In genomic region chr16:23869052-23869451, GRCh38 we compare ENCODE assay signal across 15 cellular contexts. TPM values are rescaled to one million over a fixed set of nuclear protein-coding genes. Genes with fewer than 3 reads are reported as not detected.
A peak's percentile ranks its signal among the peaks of the same experiment; 100 is the strongest.
DNase-seq lines count a peak whose midpoint lies in the region; ATAC-seq and TF ChIP-seq lines count a peak whose summit lies in the region.
"Had no signal": no experiment of that assay in that cellular context is flagged by ENCODE, and none has a peak within 500 bp of the region (broad histone marks: within the 10 kb centered on the region; RNA-seq: fewer than 3 reads in every experiment).

No MANE protein-coding gene starts in this region.

- POLR2A ChIA-PET in CD8-positive, alpha-beta memory T cell (lab: Charles Lee): interaction anchor here (0.6 kb wide), 1 partner anchor 46 kb away, joined by 3 read pairs; no protein-coding TSS in a partner anchor

- H3K36me3 Mint-ChIP-seq in CD8-positive, alpha-beta memory T cell: peaks cover 0 to 18% (median 2%) of the 10 kb centered on the region in 3 donors
- peaks cover 0 to 8% of the 10 kb centered on the region in 2 donors for H3K36me3 Mint-ChIP-seq in activated T-cell treated with anti-CD3 and anti-CD28 coated beads, Interleukin-2, amount 50 U/mL, for 72 hours (ENCODE audit: insufficient read depth in 2 of 2)
- H3K36me3 Mint-ChIP-seq in natural killer cell: no peaks in the 10 kb centered on the region

- peak overlapping the region in 5 of 7 donors; percentile 27 to 74 (median 48) for H3K4me3 Mint-ChIP-seq in CD8-positive, alpha-beta memory T cell
- peak overlapping the region; percentile 34 to 51 for H3K4me3 Mint-ChIP-seq in activated T-cell treated with anti-CD3 and anti-CD28 coated beads, Interleukin-2, amount 50 U/mL, for 72 hours
- peak overlapping the region; percentile 55 for H3K4me3 Mint-ChIP-seq in natural killer cell

- ATAC-seq in activated T-cell treated with anti-CD3 and anti-CD28 coated beads, Interleukin-2, amount 50 U/mL, for 72 hours (replicated peaks in 1 of 2): peak; percentile 90 to 92
- ATAC-seq in natural killer cell (peak; percentile 85 to 98 (median 90)), GM18867 (IDR thresholded peaks at IDR 0.05; ENCODE audit: unreplicated experiment) (no peak), psoas muscle (no peak), GM18873 (IDR thresholded peaks at IDR 0.05; ENCODE audit: low FRiP score, unreplicated experiment) (no peak)
- ATAC-seq: lower lobe of right lung had no signal

- no peak overlapping the region for H3K4me3 ChIP-seq in CD8-positive, alpha-beta memory T cell (ENCODE audit: low read length)
- no peak overlapping the region for H3K4me3 ChIP-seq in psoas muscle
- H3K4me3 ChIP-seq: lower lobe of right lung, thoracic aorta had no signal

- peak overlapping the region; percentile 1 to 55 (median 40) for H3K27ac Mint-ChIP-seq in CD8-positive, alpha-beta memory T cell
- H3K27ac Mint-ChIP-seq in activated T-cell treated with anti-CD3 and anti-CD28 coated beads, Interleukin-2, amount 50 U/mL, for 72 hours: peak overlapping the region; percentile 93
- peak overlapping the region; percentile 75 to 76 for H3K27ac Mint-ChIP-seq in natural killer cell

- peaks cover 62% of the 10 kb centered on the region for H3K4me1 ChIP-seq in CD8-positive, alpha-beta memory T cell (ENCODE audit: insufficient read depth, low read length)
- no peaks in the 10 kb centered on the region for H3K4me1 ChIP-seq in psoas muscle

- TF ChIP-seq CTCF in natural killer cell (IDR thresholded peaks at IDR 0.05) (no peak), psoas muscle (IDR thresholded peaks at IDR 0.05) (no peak)

- H3K4me1 Mint-ChIP-seq in CD8-positive, alpha-beta memory T cell: peaks cover 68 to 92% (median 91%) of the 10 kb centered on the region in 3 donors
- H3K4me1 Mint-ChIP-seq in activated T-cell treated with anti-CD3 and anti-CD28 coated beads, Interleukin-2, amount 50 U/mL, for 72 hours (ENCODE audit: low read depth): peaks cover 81% of the 10 kb centered on the region
- peaks cover 81 to 89% of the 10 kb centered on the region in 2 donors for H3K4me1 Mint-ChIP-seq in natural killer cell

- no peaks in the 10 kb centered on the region for H3K27me3 Mint-ChIP-seq in CD8-positive, alpha-beta memory T cell
- H3K27me3 Mint-ChIP-seq in activated T-cell treated with anti-CD3 and anti-CD28 coated beads, Interleukin-2, amount 50 U/mL, for 72 hours (ENCODE audit: low read depth): no peaks in the 10 kb centered on the region
- no peaks in the 10 kb centered on the region for H3K27me3 Mint-ChIP-seq in natural killer cell (ENCODE audit: low read depth in 2 of 2)

- WGBS in psoas muscle, 3 donors: 50 to 71% (median 51%) methylated on average over 5 of the region's 5 CpGs

- no peaks in the 10 kb centered on the region for H3K27me3 ChIP-seq in CD8-positive, alpha-beta memory T cell (ENCODE audit: insufficient read depth, low read length, poor library complexity, severe bottlenecking)
- peaks cover 0 to under 1% (median 0%) of the 10 kb centered on the region in 3 donors for H3K27me3 ChIP-seq in psoas muscle (ENCODE audit: insufficient read depth in 3 of 3, low read length in 2 of 3)

- DNase-seq in CD8-positive, alpha-beta memory T cell: peak in 2 of 5 donors; percentile 51 to 52
- DNase-seq in KBM-7 (peak; percentile 54), natural killer cell (peak; percentile 42), T-helper 9 cell (no peak), psoas muscle (no peak)
- peak; percentile 37 to 48 for DNase-seq in activated T-cell treated with anti-CD3 and anti-CD28 coated beads, Interleukin-2, amount 50 U/mL, for 72 hours
- DNase-seq: anterior cingulate cortex, dermis blood vessel endothelial cell, GDM1, HCEC 1CT, lower lobe of right lung, NCI-H2227 treated with DMSO at 0.1 percent for 48 hours had no signal

- H3K9me3 ChIP-seq in CD8-positive, alpha-beta memory T cell (ENCODE audit: low read length): no peaks in the 10 kb centered on the region
- H3K9me3 ChIP-seq in psoas muscle: no peaks in the 10 kb centered on the region
- H3K9me3 ChIP-seq: lower lobe of right lung, thoracic aorta had no signal

- no peaks in the 10 kb centered on the region for H3K9me3 Mint-ChIP-seq in CD8-positive, alpha-beta memory T cell
- no peaks in the 10 kb centered on the region for H3K9me3 Mint-ChIP-seq in activated T-cell treated with anti-CD3 and anti-CD28 coated beads, Interleukin-2, amount 50 U/mL, for 72 hours
- H3K9me3 Mint-ChIP-seq in natural killer cell: no peaks in the 10 kb centered on the region

- CTCF ChIA-PET in CD8-positive, alpha-beta memory T cell (lab: Charles Lee): interaction anchor here (1.5 kb wide), 1 partner anchor 168 kb away, joined by 5 read pairs; no protein-coding TSS in a partner anchor

- intact Hi-C loops in natural killer cell (cut with micrococcal nuclease): no loop called here
- intact Hi-C loops in psoas muscle (cut with DNase I): no loop called here

- no peak overlapping the region for H3K27ac ChIP-seq in CD8-positive, alpha-beta memory T cell (ENCODE audit: low read depth, low read length)
- H3K27ac ChIP-seq in psoas muscle: no peak overlapping the region
- H3K27ac ChIP-seq: lower lobe of right lung, thoracic aorta had no signal

- in situ Hi-C loops in KBM-7 (cut with MboI; ENCODE audit: low pct_unique_long_range_greater_than_20kb, low sequenced_read_pairs): no loop called here

- H3K36me3 ChIP-seq in CD8-positive, alpha-beta memory T cell (ENCODE audit: insufficient read depth, low read length): no peaks in the 10 kb centered on the region
- H3K36me3 ChIP-seq in psoas muscle (ENCODE audit: insufficient read depth in 1 of 2, low read depth in 1 of 2): no peaks in the 10 kb centered on the region
- H3K36me3 ChIP-seq: lower lobe of right lung, thoracic aorta had no signal

RNA-seq across cellular contexts. Expression of gene PRKCB, which starts 33.3 kb away (rescaled TPM):
- 10 to 100 TPM; 96.5 to 98.2 TPM for total RNA-seq in CD8-positive, alpha-beta memory T cell
- 136 TPM for polyA plus RNA-seq in CD8-positive, alpha-beta memory T cell
- total RNA-seq in activated T-cell treated with anti-CD3 and anti-CD28 coated beads, Interleukin-2, amount 50 U/mL, for 72 hours: 10 to 100 TPM; 72.1 to 77.0 TPM
- total RNA-seq in natural killer cell: 100 to 1,000 TPM; 182 to 222 (median 183) TPM
- 1 to 10 TPM in 3 of 4 donors, under 1 TPM in 1; 0.83 to 1.5 (median 1.2) TPM for total RNA-seq in psoas muscle
- under 1 TPM; 0.13 to 0.23 (median 0.14) TPM for polyA plus RNA-seq in psoas muscle
- total RNA-seq: dermis blood vessel endothelial cell had no signal

Comparison
In these comparisons a context has a peak if more than half of its experiments do, and no peak if none do; other contexts are left out.
1. DNase-seq: peak in KBM-7 (single experiment), activated T-cell treated with anti-CD3 and anti-CD28 coated beads, Interleukin-2, amount 50 U/mL, for 72 hours (2 of 2) and natural killer cell (single experiment); none in T-helper 9 cell (single experiment) and psoas muscle (0 of 2).
2. H3K27ac Mint-ChIP-seq: peak in every context shown above with its lines; median percentile 93 in activated T-cell treated with anti-CD3 and anti-CD28 coated beads, Interleukin-2, amount 50 U/mL, for 72 hours; 76 in natural killer cell; 40 in CD8-positive, alpha-beta memory T cell.
3. ATAC-seq: peak in activated T-cell treated with anti-CD3 and anti-CD28 coated beads, Interleukin-2, amount 50 U/mL, for 72 hours (2 of 2) and natural killer cell (3 of 3); none in GM18867 (single experiment), psoas muscle (0 of 4) and GM18873 (single experiment).
4. RNA of gene PRKCB, which starts 33.3 kb away (total RNA-seq): 182 to 222 TPM in natural killer cell, 96.5 to 98.2 TPM in CD8-positive, alpha-beta memory T cell and 72.1 to 77.0 TPM in activated T-cell treated with anti-CD3 and anti-CD28 coated beads, Interleukin-2, amount 50 U/mL, for 72 hours; 0.83 to 1.5 TPM in psoas muscle; every median in the first group is over 10 times any median in the second.
5. Peak in every context shown above with its lines, with median percentiles within 50 percentile points of each other: H3K4me3 Mint-ChIP-seq.